In genomic region chrX:47581731-47582647, GRCh38 we compare ENCODE assay signal across 8 cellular contexts. TPM values are rescaled to one million over a fixed set of nuclear protein-coding genes. Genes with fewer than 3 reads are reported as not detected.
DNase-seq lines count a peak whose midpoint lies in the region; ATAC-seq and TF ChIP-seq lines count a peak whose summit lies in the region.

Gene TIMP1 (plus strand): TSS chrX:47582436. CDS start chrX:47583416, 980 bp downstream.

- no peaks in the 10 kb centered on the region for H3K27me3 Mint-ChIP-seq in activated naive CD4-positive, alpha-beta T cell treated with anti-CD3 and anti-CD28 coated beads, Interleukin-2, amount 50 U/mL, for 24 hours

- whole genome bisulfite sequencing in testis, 2 donors, result 18 to 19% methylated on average over 9 to 25 of the region's 28 CpGs

- H3K36me3 Mint-ChIP-seq in activated naive CD4-positive, alpha-beta T cell treated with anti-CD3 and anti-CD28 coated beads, Interleukin-2, amount 50 U/mL, for 24 hours, result no peaks in the 10 kb centered on the region

- H3K4me3 ChIP-seq in BJ (ENCODE audit: low read depth, low read length), result peak within 1 kb of the TSS; percentile 73
- H3K4me3 ChIP-seq in SK-N-MC, result peak within 1 kb of the TSS; percentile 72
- H3K4me3 ChIP-seq in osteoblast (ENCODE audit: insufficient read depth, low read length), result peak within 1 kb of the TSS; percentile 76
- peak within 1 kb of the TSS; percentile 26 to 56 for H3K4me3 ChIP-seq in testis

- peak within 1 kb of the TSS; percentile 63 for H3K9ac ChIP-seq in SK-N-MC (ENCODE audit: insufficient read length)

- DNase-seq in BJ (ENCODE audit: low read depth), result peak; percentile 60
- no peak for DNase-seq in SK-N-MC (ENCODE audit: low read depth, low spot score)
- DNase-seq in glomerular visceral epithelial cell (ENCODE audit: extremely low spot score), result peak; percentile 87
- DNase-seq in osteoblast (ENCODE audit: insufficient read length, low spot score, missing footprints), result peak; percentile 95
- peak; percentile 91 for DNase-seq in testis

- peak within 1 kb of the TSS; percentile 72 for H3K4me3 Mint-ChIP-seq in activated naive CD4-positive, alpha-beta T cell treated with anti-CD3 and anti-CD28 coated beads, Interleukin-2, amount 50 U/mL, for 24 hours

- POLR2A ChIA-PET in BJ (lab: Charles Lee), result interaction anchor here (0.6 kb wide), 1 partner anchor 312 kb away, joined by 5 read pairs; no protein-coding TSS in a partner anchor

- H3K27me3 ChIP-seq in BJ (ENCODE audit: control insufficient read depth, insufficient read depth, low read length) (no peaks in the 10 kb centered on the region), osteoblast (ENCODE audit: insufficient read depth, low read length) (no peaks in the 10 kb centered on the region), testis (no peaks in the 10 kb centered on the region)

- peaks cover 30% of the 10 kb centered on the region for H4K20me1 ChIP-seq in osteoblast (ENCODE audit: insufficient read depth, low read length)

- H3K9me3 Mint-ChIP-seq in activated naive CD4-positive, alpha-beta T cell treated with anti-CD3 and anti-CD28 coated beads, Interleukin-2, amount 50 U/mL, for 24 hours, result no peaks in the 10 kb centered on the region

- peaks cover 34% of the 10 kb centered on the region for H3K4me1 Mint-ChIP-seq in activated naive CD4-positive, alpha-beta T cell treated with anti-CD3 and anti-CD28 coated beads, Interleukin-2, amount 50 U/mL, for 24 hours

- H3K36me3 ChIP-seq in BJ (ENCODE audit: control insufficient read depth, insufficient read depth, low read length) (peaks cover 2% of the 10 kb centered on the region; the same call in 1 of the 2 replicates), SK-N-MC (ENCODE audit: insufficient read depth, low read length) (no peaks in the 10 kb centered on the region), osteoblast (ENCODE audit: insufficient read depth, low read length) (peaks cover 19% of the 10 kb centered on the region), testis (ENCODE audit: low read depth, missing control alignments) (no peaks in the 10 kb centered on the region)

- H3K4me2 ChIP-seq in osteoblast (ENCODE audit: insufficient read depth, low read length), result peak within 1 kb of the TSS; percentile 88

- H3K4me1 ChIP-seq in osteoblast (ENCODE audit: insufficient read depth, low read length) (peaks cover 41% of the 10 kb centered on the region), testis (peaks cover 6% of the 10 kb centered on the region)

- no peak for TF ChIP-seq POLR2A in testis (IDR thresholded peaks at IDR 0.05)

- peaks cover 19% of the 10 kb centered on the region for H3K79me2 ChIP-seq in osteoblast (ENCODE audit: insufficient read depth, low read length)

- CTCF ChIA-PET in BJ (lab: Yijun Ruan, JAX), result interaction anchor here (1.0 to 2.2 kb wide), 4 partner anchors 8 to 80 kb away, joined by 3 to 8 read pairs (median 4); no protein-coding TSS in a partner anchor

- H3K9me3 ChIP-seq in SK-N-MC (ENCODE audit: low read depth, low read length), result no peaks in the 10 kb centered on the region
- no peaks in the 10 kb centered on the region for H3K9me3 ChIP-seq in osteoblast (ENCODE audit: low read depth, low read length)
- no peaks in the 10 kb centered on the region for H3K9me3 ChIP-seq in testis

- H3K27ac ChIP-seq in SK-N-MC, result no peak within 1 kb of the TSS
- peak within 1 kb of the TSS; percentile 72 for H3K27ac ChIP-seq in osteoblast (ENCODE audit: low read depth, low read length)
- H3K27ac ChIP-seq in testis, result peak within 1 kb of the TSS; percentile 66 to 77

- ATAC-seq in GM19452 (IDR thresholded peaks at IDR 0.05; ENCODE audit: unreplicated experiment) (peak; percentile 94), HG03575 (IDR thresholded peaks at IDR 0.05; ENCODE audit: extremely low read depth, insufficient number of reproducible peaks, low FRiP score, unreplicated experiment) (peak; percentile 42)

- intact Hi-C loops in testis (cut with DNase I; ENCODE audit: low total_unique reads), result no loop called here

- H3K27ac Mint-ChIP-seq in activated naive CD4-positive, alpha-beta T cell treated with anti-CD3 and anti-CD28 coated beads, Interleukin-2, amount 50 U/mL, for 24 hours, result peak within 1 kb of the TSS; percentile 93

- TF ChIP-seq CTCF in BJ (IDR thresholded peaks at IDR 0.05; ENCODE audit: insufficient read depth, low read depth, low read length), result no peak
- TF ChIP-seq CTCF in osteoblast (IDR thresholded peaks at IDR 0.05; ENCODE audit: extremely low read depth, low read depth, low read length), result no peak
- TF ChIP-seq CTCF in testis (IDR thresholded peaks at IDR 0.05), result no peak

- H2AFZ ChIP-seq in osteoblast (ENCODE audit: low read length), result no peak within 1 kb of the TSS

RNA-seq across cellular contexts. Expression of gene TIMP1, which starts in this region (rescaled TPM):
- 1,766 and 1,870 TPM in 2 replicates for polyA plus RNA-seq in BJ (2011; rRNA removed)
- polyA minus RNA-seq in BJ (2011; rRNA and poly(A)+ RNA removed), result 1,901 and 3,419 TPM in 2 replicates
- total RNA-seq in osteoblast, result 904 and 922 TPM in 2 replicates
- total RNA-seq in testis, result 100 to 1,000 TPM; 535 to 995 TPM
- 708 TPM for polyA plus RNA-seq in testis (ENCODE audit: insufficient read depth, low read depth, low replicate concordance)
